In genomic region chr3:182111967-182112366, GRCh38 we compare ENCODE assay signal across 27 cellular contexts.
"Had no signal": no experiment of that assay in that cellular context is flagged by ENCODE, and none has a peak within 500 bp of the region (broad histone marks: within the 10 kb centered on the region; RNA-seq: fewer than 3 reads in every experiment).

No MANE protein-coding gene starts in this region.

- H3K4me3 ChIP-seq: neural progenitor cell, ovary, psoas muscle, right lobe of liver, sigmoid colon, stomach, thoracic aorta, thyroid gland, tibial nerve, upper lobe of left lung, vagina had no signal

- DNase-seq: natural killer cell; occipital lobe; ovary; posterior cingulate gyrus; psoas muscle; right cardiac atrium; right lobe of liver; sigmoid colon; small intestine; stimulated activated CD4-positive, alpha-beta T cell treated with anti-CD3 and anti-CD28 coated beads, Interleukin-15, amount 100 ng/mL, for 24 hours; stimulated activated CD4-positive, alpha-beta T cell treated with anti-CD3 and anti-CD28 coated beads, Interleukin-2, amount 100 ng/mL, for 24 hours; stimulated activated CD4-positive, alpha-beta T cell treated with anti-CD3 and anti-CD28 coated beads, Interleukin-2, amount 100 ng/mL, for 48 hours; stimulated activated CD4-positive, alpha-beta T cell treated with anti-CD3 and anti-CD28 coated beads, Interleukin-4, amount 100 ng/mL, for 24 hours; stimulated activated naive B cell treated with anti-CD40 and anti-IgM and Interleukin-4, amounts not matched to agents 10 μg/mL and 1 μg/mL and 100 μg/mL, for 72 hours; stimulated activated naive CD4-positive, alpha-beta T cell treated with Interleukin-2 at 50 U/mL for 16 hours; stomach; thyroid gland; upper lobe of left lung had no signal

- H2AFZ ChIP-seq: neural progenitor cell, parathyroid adenoma had no signal

- H3K27ac ChIP-seq: neural progenitor cell, ovary, parathyroid adenoma, psoas muscle, right lobe of liver, sigmoid colon, stomach, thoracic aorta, thyroid gland, tibial nerve, upper lobe of left lung, vagina had no signal

- H3K36me3 ChIP-seq: neural progenitor cell, ovary, right lobe of liver, sigmoid colon, stomach, thoracic aorta, thyroid gland, tibial nerve, upper lobe of left lung, vagina had no signal

- H3K27me3 ChIP-seq: neural progenitor cell, ovary, right lobe of liver, sigmoid colon, stomach, thyroid gland, tibial nerve, upper lobe of left lung, vagina had no signal

- H3K9me3 ChIP-seq: ovary, right lobe of liver, thoracic aorta, thyroid gland, upper lobe of left lung had no signal

- ATAC-seq: natural killer cell; psoas muscle; right cardiac atrium; right lobe of liver; stimulated activated effector memory CD8-positive, alpha-beta T cell treated with anti-CD3 and anti-CD28 coated beads, Interleukin-12 subunit alpha, Interleukin-12 subunit beta, amount 100 ng/mL, for 72 hours; stimulated activated naive B cell treated with anti-CD40 and anti-IgM and Interleukin-4, amounts not matched to agents 10 μg/mL and 1 μg/mL and 100 μg/mL, for 72 hours had no signal

- H3K9ac ChIP-seq: neural progenitor cell, parathyroid adenoma had no signal

- H3K9me3 Mint-ChIP-seq: nephron had no signal

- H3K4me2 ChIP-seq: neural progenitor cell had no signal

- H3K4me3 Mint-ChIP-seq: natural killer cell; nephron; neural progenitor cell; stimulated activated effector memory CD8-positive, alpha-beta T cell treated with anti-CD3 and anti-CD28 coated beads, Interleukin-12 subunit alpha, Interleukin-12 subunit beta, amount 100 ng/mL, for 72 hours; stimulated activated naive B cell treated with anti-CD40 and anti-IgM and Interleukin-4, amounts not matched to agents 10 μg/mL and 1 μg/mL and 100 μg/mL, for 72 hours; stimulated activated naive CD8-positive, alpha-beta T cell treated with anti-CD3 and anti-CD28 coated beads, Interleukin-15, Interleukin-2, amounts not matched to agents 100 ng/mL and 50 ng/mL, for 24 hours had no signal

- H3K36me3 Mint-ChIP-seq: natural killer cell; neural progenitor cell; stimulated activated effector memory CD8-positive, alpha-beta T cell treated with anti-CD3 and anti-CD28 coated beads, Interleukin-12 subunit alpha, Interleukin-12 subunit beta, amount 100 ng/mL, for 72 hours; stimulated activated naive B cell treated with anti-CD40 and anti-IgM and Interleukin-4, amounts not matched to agents 10 μg/mL and 1 μg/mL and 100 μg/mL, for 72 hours had no signal

- H3K4me1 Mint-ChIP-seq: natural killer cell; nephron; neural progenitor cell; stimulated activated effector memory CD8-positive, alpha-beta T cell treated with anti-CD3 and anti-CD28 coated beads, Interleukin-12 subunit alpha, Interleukin-12 subunit beta, amount 100 ng/mL, for 72 hours; stimulated activated naive B cell treated with anti-CD40 and anti-IgM and Interleukin-4, amounts not matched to agents 10 μg/mL and 1 μg/mL and 100 μg/mL, for 72 hours had no signal

- H3K27ac Mint-ChIP-seq: natural killer cell; nephron; neural progenitor cell; progenitor cell of endocrine pancreas; stimulated activated effector memory CD8-positive, alpha-beta T cell treated with anti-CD3 and anti-CD28 coated beads, Interleukin-12 subunit alpha, Interleukin-12 subunit beta, amount 100 ng/mL, for 72 hours; stimulated activated naive B cell treated with anti-CD40 and anti-IgM and Interleukin-4, amounts not matched to agents 10 μg/mL and 1 μg/mL and 100 μg/mL, for 72 hours; stimulated activated naive CD8-positive, alpha-beta T cell treated with anti-CD3 and anti-CD28 coated beads, Interleukin-15, Interleukin-2, amounts not matched to agents 100 ng/mL and 50 ng/mL, for 24 hours had no signal

- H3K79me2 ChIP-seq: parathyroid adenoma had no signal

- H3K27me3 Mint-ChIP-seq: stimulated activated naive B cell treated with anti-CD40 and anti-IgM and Interleukin-4, amounts not matched to agents 10 μg/mL and 1 μg/mL and 100 μg/mL, for 72 hours; stimulated activated naive CD8-positive, alpha-beta T cell treated with anti-CD3 and anti-CD28 coated beads, Interleukin-15, Interleukin-2, amounts not matched to agents 100 ng/mL and 50 ng/mL, for 24 hours had no signal

- H3K4me1 ChIP-seq: neural progenitor cell, parathyroid adenoma, psoas muscle, right lobe of liver, sigmoid colon, stomach, thyroid gland, tibial nerve, upper lobe of left lung, vagina had no signal
